8 cellular contexts compared by ENCODE assay signal in the genomic region with DNA sequence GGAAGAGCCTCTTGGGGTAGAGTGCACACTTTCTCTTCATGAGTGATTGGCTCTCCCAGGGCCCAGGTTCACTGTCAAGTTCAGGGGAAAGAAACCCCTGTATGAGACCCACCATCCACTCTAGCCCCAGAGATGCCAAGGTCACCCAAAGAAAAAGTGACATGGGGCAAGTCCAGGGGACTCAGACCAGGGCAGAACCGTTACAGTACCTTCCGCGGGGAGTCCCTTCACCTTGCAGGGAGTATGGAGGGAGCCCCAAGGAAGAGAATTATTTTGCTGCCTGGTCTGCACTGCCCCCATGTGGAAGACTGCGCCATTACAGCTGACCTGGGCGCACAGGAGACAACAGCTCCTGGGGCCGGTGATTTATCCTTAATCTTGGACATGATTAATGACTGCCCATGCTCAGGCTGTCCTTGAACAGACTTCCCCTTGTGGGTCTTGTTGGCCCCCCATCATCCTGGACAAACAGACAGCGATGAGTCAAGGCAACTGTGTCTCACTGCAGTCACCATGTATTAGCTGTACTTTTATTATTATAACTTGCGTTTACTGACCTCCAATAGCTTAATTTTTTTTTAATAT. TPM values are rescaled to one million over a fixed set of nuclear protein-coding genes. Genes with fewer than 3 reads are reported as not detected.
DNase-seq lines count a peak whose midpoint lies in the region; ATAC-seq and TF ChIP-seq lines count a peak whose summit lies in the region.

No MANE protein-coding gene starts in this region.

- no peak overlapping the region for H3K27ac Mint-ChIP-seq in activated naive CD8-positive, alpha-beta T cell treated with anti-CD3 and anti-CD28 coated beads, Interleukin-2, amount 10 ng/mL, durations not matched to agents 7 days and 5 days

- H3K4me3 ChIP-seq in retinal pigment epithelial cell (ENCODE audit: low read length), result no peak overlapping the region

- H3K36me3 Mint-ChIP-seq in activated naive CD8-positive, alpha-beta T cell treated with anti-CD3 and anti-CD28 coated beads, Interleukin-2, amount 10 ng/mL, durations not matched to agents 7 days and 5 days, result peaks cover 3% of the 10 kb centered on the region

- H3K4me1 Mint-ChIP-seq in activated naive CD8-positive, alpha-beta T cell treated with anti-CD3 and anti-CD28 coated beads, Interleukin-2, amount 10 ng/mL, durations not matched to agents 7 days and 5 days, result peaks cover 4% of the 10 kb centered on the region

- intact Hi-C loops in left cardiac atrium (cut with DNase I), result loop anchor here (5.0 kb wide), 2 partner anchors 89 to 94 kb away; no protein-coding TSS in a partner anchor

- no peaks in the 10 kb centered on the region for H3K27me3 Mint-ChIP-seq in activated naive CD8-positive, alpha-beta T cell treated with anti-CD3 and anti-CD28 coated beads, Interleukin-2, amount 10 ng/mL, durations not matched to agents 7 days and 5 days

- no peak overlapping the region for H3K4me3 Mint-ChIP-seq in activated naive CD8-positive, alpha-beta T cell treated with anti-CD3 and anti-CD28 coated beads, Interleukin-2, amount 10 ng/mL, durations not matched to agents 7 days and 5 days

- peak; percentile 69 for DNase-seq in EH (ENCODE audit: low read depth)
- DNase-seq in SK-N-DZ (ENCODE audit: low spot score), result peak; percentile 47
- DNase-seq in activated naive CD8-positive, alpha-beta T cell treated with anti-CD3 and anti-CD28 coated beads, Interleukin-2, amount 10 ng/mL, durations not matched to agents 7 days and 5 days, result peak; percentile 79
- DNase-seq in left cardiac atrium, result no peak
- DNase-seq in retinal pigment epithelial cell (ENCODE audit: low read depth), result no peak
- DNase-seq in NCI-H2029 treated with DMSO at 0.1 percent for 48 hours (lab: John Stamatoyannopoulos, UW), result no peak

- POLR2A ChIA-PET in activated naive CD8-positive, alpha-beta T cell treated with anti-CD3 and anti-CD28 coated beads, Interleukin-2, amount 10 ng/mL, durations not matched to agents 7 days and 5 days (lab: Charles Lee), result interaction anchor here (1.0 to 1.9 kb wide), 3 partner anchors 9 to 78 kb away, joined by 3 to 6 read pairs (median 3); no protein-coding TSS in a partner anchor

- ATAC-seq in HG02938 (IDR thresholded peaks at IDR 0.05; ENCODE audit: unreplicated experiment), result peak; percentile 72
- peak; percentile 72 for ATAC-seq in activated naive CD8-positive, alpha-beta T cell treated with anti-CD3 and anti-CD28 coated beads, Interleukin-2, amount 10 ng/mL, durations not matched to agents 7 days and 5 days (ENCODE audit: low read depth)
- peak; percentile 71 to 75 for ATAC-seq in left cardiac atrium
- ATAC-seq in GM18867 (IDR thresholded peaks at IDR 0.05; ENCODE audit: unreplicated experiment), result no peak

- H3K9me3 Mint-ChIP-seq in activated naive CD8-positive, alpha-beta T cell treated with anti-CD3 and anti-CD28 coated beads, Interleukin-2, amount 10 ng/mL, durations not matched to agents 7 days and 5 days, result no peaks in the 10 kb centered on the region

- TF ChIP-seq CTCF in retinal pigment epithelial cell (conservative IDR thresholded peaks at IDR 0.05; ENCODE audit: low read depth, low read length), result peak; percentile 96

RNA-seq across cellular contexts. Expression of a gene that starts 29.9 kb away (rescaled TPM):
- 35.9 and 36.3 TPM in 2 replicates for polyA plus RNA-seq in SK-N-DZ (2014; cell fraction: cytosol; rRNA removed)
- 35.0 and 40.4 TPM in 2 replicates for polyA plus RNA-seq in SK-N-DZ (2014; cell fraction: nucleus; rRNA removed)
- total RNA-seq in activated naive CD8-positive, alpha-beta T cell treated with anti-CD3 and anti-CD28 coated beads, Interleukin-2, amount 10 ng/mL, durations not matched to agents 7 days and 5 days, result 10 to 100 TPM; 34.4 to 36.9 TPM
- total RNA-seq in left cardiac atrium, result 10 to 100 TPM; 19.4 to 20.2 TPM

Comparison
In these comparisons a context has a peak if more than half of its experiments do, and no peak if none do; other contexts are left out.
1. DNase-seq: peak in EH (single experiment), SK-N-DZ (single experiment) and activated naive CD8-positive, alpha-beta T cell treated with anti-CD3 and anti-CD28 coated beads, Interleukin-2, amount 10 ng/mL, durations not matched to agents 7 days and 5 days (single experiment); none in left cardiac atrium (single experiment), retinal pigment epithelial cell (single experiment) and NCI-H2029 treated with DMSO at 0.1 percent for 48 hours (single experiment).